ENCODE assay signal across 1 cellular context in the genomic region with DNA sequence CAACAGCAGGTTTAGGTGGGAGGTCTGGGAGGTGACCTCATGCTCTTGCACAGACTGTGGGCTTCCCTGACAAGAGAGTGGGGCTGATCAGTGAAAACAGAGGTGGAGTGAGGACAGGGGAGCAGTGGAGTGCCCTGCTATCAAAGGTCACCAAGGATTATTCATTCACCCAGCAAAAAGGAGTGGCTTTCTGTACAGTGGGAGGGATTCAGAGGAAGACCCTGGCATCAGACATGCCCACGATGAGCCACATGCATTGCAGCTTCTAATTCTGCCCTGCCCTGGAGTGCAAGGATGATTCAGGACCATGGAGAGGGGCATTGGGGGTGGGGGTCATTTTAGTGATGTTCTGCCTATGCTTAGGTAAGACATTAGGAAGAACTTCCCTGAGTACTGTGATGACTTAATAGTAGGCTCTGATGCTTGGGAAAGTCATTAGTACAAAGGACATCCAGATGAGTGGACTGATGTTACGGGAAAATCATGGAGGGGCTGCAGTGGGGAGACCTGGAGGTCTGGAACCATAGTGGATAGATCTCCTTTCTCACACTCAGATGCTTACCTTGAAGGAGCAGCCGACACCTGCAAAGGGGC.
TF ChIP-seq lines count a peak whose summit lies in the region.

No MANE protein-coding gene starts in this region.

TF ChIP-seq in K562, 482 proteins besides CTCF, POLR2A, EP300 and RAD21 (continues in another document):
- TF ChIP-seq CREB1 (IDR thresholded peaks at IDR 0.05) (no peak), CREB1 (CRISPR knock-in tag; IDR thresholded peaks at IDR 0.05) (0 out of 2 replicates have a peak, but pooled peaks have one; percentile 35), CXXC5 (CRISPR knock-in tag; IDR thresholded peaks at IDR 0.05) (peak; percentile 59), ARID2 (IDR thresholded peaks at IDR 0.05) (no peak), PTTG1 (tag; IDR thresholded peaks at IDR 0.05; ENCODE audit: low read depth) (0 out of 2 replicates have a peak, but pooled peaks have one; percentile 62), TGIF2 (CRISPR knock-in tag; IDR thresholded peaks at IDR 0.05) (peak; percentile 28; the same call in 1 of the 2 replicates), SMAD3 (CRISPR knock-in tag; conservative IDR thresholded peaks at IDR 0.05) (peak; percentile 73; the same call in 1 of the 2 replicates), NCOA1 (IDR thresholded peaks at IDR 0.05; ENCODE audit: low read depth) (peak; percentile 65), MEF2D (tag; conservative IDR thresholded peaks at IDR 0.05; ENCODE audit: low read depth) (0 out of 2 replicates have a peak, but pooled peaks have one; percentile 45), SMAD4 (CRISPR knock-in tag; conservative IDR thresholded peaks at IDR 0.05) (peak; percentile 65), BACH1 (tag; IDR thresholded peaks at IDR 0.05) (peak; percentile 58; the same call in 1 of the 2 replicates), FOXP1 (CRISPR knock-in tag; IDR thresholded peaks at IDR 0.05) (peak; percentile 67; the same call in 1 of the 2 replicates), EHMT2 (IDR thresholded peaks at IDR 0.05) (peak; percentile 100), MIER1 (IDR thresholded peaks at IDR 0.05; ENCODE audit: low read depth) (peak; percentile 99), NR2C2 (CRISPR knock-in tag; IDR thresholded peaks at IDR 0.05) (0 out of 2 replicates have a peak, but pooled peaks have one; percentile 20), NR2C2 (tag; IDR thresholded peaks at IDR 0.05) (no peak), ZNF785 (CRISPR knock-in tag; IDR thresholded peaks at IDR 0.05) (no peak), RCOR1 (IDR thresholded peaks at IDR 0.05; ENCODE audit: borderline replicate concordance in 1 of 2, low read depth in 2 of 2, low read length in 2 of 2) (peak in 1 of 2 experiments; percentile 73; a peak in 1 of 4 replicates)
- TF ChIP-seq, protein P1, sequence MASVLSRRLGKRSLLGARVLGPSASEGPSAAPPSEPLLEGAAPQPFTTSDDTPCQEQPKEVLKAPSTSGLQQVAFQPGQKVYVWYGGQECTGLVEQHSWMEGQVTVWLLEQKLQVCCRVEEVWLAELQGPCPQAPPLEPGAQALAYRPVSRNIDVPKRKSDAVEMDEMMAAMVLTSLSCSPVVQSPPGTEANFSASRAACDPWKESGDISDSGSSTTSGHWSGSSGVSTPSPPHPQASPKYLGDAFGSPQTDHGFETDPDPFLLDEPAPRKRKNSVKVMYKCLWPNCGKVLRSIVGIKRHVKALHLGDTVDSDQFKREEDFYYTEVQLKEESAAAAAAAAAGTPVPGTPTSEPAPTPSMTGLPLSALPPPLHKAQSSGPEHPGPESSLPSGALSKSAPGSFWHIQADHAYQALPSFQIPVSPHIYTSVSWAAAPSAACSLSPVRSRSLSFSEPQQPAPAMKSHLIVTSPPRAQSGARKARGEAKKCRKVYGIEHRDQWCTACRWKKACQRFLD (CRISPR knock-in tag; IDR thresholded peaks at IDR 0.05): peak; percentile 61; the same call in 1 of the 2 replicates
- TF ChIP-seq, protein P2, sequence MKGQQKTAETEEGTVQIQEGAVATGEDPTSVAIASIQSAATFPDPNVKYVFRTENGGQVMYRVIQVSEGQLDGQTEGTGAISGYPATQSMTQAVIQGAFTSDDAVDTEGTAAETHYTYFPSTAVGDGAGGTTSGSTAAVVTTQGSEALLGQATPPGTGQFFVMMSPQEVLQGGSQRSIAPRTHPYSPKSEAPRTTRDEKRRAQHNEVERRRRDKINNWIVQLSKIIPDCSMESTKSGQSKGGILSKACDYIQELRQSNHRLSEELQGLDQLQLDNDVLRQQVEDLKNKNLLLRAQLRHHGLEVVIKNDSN (CRISPR knock-in tag; IDR thresholded peaks at IDR 0.05): peak; percentile 34
- TF ChIP-seq, protein P3, sequence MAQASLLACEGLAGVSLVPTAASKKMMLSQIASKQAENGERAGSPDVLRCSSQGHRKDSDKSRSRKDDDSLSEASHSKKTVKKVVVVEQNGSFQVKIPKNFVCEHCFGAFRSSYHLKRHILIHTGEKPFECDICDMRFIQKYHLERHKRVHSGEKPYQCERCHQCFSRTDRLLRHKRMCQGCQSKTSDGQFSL (CRISPR knock-in tag; IDR thresholded peaks at IDR 0.05): peak; percentile 99
- TF ChIP-seq, protein P3 (tag; IDR thresholded peaks at IDR 0.05): peak in 1 of 2 experiments; percentile 92; a peak in 2 of 4 replicates
- TF ChIP-seq, protein P4, sequence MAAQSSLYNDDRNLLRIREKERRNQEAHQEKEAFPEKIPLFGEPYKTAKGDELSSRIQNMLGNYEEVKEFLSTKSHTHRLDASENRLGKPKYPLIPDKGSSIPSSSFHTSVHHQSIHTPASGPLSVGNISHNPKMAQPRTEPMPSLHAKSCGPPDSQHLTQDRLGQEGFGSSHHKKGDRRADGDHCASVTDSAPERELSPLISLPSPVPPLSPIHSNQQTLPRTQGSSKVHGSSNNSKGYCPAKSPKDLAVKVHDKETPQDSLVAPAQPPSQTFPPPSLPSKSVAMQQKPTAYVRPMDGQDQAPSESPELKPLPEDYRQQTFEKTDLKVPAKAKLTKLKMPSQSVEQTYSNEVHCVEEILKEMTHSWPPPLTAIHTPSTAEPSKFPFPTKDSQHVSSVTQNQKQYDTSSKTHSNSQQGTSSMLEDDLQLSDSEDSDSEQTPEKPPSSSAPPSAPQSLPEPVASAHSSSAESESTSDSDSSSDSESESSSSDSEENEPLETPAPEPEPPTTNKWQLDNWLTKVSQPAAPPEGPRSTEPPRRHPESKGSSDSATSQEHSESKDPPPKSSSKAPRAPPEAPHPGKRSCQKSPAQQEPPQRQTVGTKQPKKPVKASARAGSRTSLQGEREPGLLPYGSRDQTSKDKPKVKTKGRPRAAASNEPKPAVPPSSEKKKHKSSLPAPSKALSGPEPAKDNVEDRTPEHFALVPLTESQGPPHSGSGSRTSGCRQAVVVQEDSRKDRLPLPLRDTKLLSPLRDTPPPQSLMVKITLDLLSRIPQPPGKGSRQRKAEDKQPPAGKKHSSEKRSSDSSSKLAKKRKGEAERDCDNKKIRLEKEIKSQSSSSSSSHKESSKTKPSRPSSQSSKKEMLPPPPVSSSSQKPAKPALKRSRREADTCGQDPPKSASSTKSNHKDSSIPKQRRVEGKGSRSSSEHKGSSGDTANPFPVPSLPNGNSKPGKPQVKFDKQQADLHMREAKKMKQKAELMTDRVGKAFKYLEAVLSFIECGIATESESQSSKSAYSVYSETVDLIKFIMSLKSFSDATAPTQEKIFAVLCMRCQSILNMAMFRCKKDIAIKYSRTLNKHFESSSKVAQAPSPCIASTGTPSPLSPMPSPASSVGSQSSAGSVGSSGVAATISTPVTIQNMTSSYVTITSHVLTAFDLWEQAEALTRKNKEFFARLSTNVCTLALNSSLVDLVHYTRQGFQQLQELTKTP (IDR thresholded peaks at IDR 0.05; ENCODE audit: low read depth in 1 of 2, partially characterized antibody in 2 of 2): peak in 1 of 2 experiments; percentile 96
- TF ChIP-seq, protein P5, sequence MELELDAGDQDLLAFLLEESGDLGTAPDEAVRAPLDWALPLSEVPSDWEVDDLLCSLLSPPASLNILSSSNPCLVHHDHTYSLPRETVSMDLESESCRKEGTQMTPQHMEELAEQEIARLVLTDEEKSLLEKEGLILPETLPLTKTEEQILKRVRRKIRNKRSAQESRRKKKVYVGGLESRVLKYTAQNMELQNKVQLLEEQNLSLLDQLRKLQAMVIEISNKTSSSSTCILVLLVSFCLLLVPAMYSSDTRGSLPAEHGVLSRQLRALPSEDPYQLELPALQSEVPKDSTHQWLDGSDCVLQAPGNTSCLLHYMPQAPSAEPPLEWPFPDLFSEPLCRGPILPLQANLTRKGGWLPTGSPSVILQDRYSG (tag; conservative IDR thresholded peaks at IDR 0.05; ENCODE audit: low read depth): peak; percentile 77
- TF ChIP-seq, protein P6, sequence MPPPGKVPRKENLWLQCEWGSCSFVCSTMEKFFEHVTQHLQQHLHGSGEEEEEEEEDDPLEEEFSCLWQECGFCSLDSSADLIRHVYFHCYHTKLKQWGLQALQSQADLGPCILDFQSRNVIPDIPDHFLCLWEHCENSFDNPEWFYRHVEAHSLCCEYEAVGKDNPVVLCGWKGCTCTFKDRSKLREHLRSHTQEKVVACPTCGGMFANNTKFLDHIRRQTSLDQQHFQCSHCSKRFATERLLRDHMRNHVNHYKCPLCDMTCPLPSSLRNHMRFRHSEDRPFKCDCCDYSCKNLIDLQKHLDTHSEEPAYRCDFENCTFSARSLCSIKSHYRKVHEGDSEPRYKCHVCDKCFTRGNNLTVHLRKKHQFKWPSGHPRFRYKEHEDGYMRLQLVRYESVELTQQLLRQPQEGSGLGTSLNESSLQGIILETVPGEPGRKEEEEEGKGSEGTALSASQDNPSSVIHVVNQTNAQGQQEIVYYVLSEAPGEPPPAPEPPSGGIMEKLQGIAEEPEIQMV (tag; conservative IDR thresholded peaks at IDR 0.05; ENCODE audit: low read depth): peak; percentile 50; the same call in 1 of the 2 replicates
- TF ChIP-seq, protein P7, sequence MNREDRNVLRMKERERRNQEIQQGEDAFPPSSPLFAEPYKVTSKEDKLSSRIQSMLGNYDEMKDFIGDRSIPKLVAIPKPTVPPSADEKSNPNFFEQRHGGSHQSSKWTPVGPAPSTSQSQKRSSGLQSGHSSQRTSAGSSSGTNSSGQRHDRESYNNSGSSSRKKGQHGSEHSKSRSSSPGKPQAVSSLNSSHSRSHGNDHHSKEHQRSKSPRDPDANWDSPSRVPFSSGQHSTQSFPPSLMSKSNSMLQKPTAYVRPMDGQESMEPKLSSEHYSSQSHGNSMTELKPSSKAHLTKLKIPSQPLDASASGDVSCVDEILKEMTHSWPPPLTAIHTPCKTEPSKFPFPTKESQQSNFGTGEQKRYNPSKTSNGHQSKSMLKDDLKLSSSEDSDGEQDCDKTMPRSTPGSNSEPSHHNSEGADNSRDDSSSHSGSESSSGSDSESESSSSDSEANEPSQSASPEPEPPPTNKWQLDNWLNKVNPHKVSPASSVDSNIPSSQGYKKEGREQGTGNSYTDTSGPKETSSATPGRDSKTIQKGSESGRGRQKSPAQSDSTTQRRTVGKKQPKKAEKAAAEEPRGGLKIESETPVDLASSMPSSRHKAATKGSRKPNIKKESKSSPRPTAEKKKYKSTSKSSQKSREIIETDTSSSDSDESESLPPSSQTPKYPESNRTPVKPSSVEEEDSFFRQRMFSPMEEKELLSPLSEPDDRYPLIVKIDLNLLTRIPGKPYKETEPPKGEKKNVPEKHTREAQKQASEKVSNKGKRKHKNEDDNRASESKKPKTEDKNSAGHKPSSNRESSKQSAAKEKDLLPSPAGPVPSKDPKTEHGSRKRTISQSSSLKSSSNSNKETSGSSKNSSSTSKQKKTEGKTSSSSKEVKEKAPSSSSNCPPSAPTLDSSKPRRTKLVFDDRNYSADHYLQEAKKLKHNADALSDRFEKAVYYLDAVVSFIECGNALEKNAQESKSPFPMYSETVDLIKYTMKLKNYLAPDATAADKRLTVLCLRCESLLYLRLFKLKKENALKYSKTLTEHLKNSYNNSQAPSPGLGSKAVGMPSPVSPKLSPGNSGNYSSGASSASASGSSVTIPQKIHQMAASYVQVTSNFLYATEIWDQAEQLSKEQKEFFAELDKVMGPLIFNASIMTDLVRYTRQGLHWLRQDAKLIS (CRISPR knock-in tag; IDR thresholded peaks at IDR 0.05): peak; percentile 71; the same call in 1 of the 2 replicates
- TF ChIP-seq, protein P8, sequence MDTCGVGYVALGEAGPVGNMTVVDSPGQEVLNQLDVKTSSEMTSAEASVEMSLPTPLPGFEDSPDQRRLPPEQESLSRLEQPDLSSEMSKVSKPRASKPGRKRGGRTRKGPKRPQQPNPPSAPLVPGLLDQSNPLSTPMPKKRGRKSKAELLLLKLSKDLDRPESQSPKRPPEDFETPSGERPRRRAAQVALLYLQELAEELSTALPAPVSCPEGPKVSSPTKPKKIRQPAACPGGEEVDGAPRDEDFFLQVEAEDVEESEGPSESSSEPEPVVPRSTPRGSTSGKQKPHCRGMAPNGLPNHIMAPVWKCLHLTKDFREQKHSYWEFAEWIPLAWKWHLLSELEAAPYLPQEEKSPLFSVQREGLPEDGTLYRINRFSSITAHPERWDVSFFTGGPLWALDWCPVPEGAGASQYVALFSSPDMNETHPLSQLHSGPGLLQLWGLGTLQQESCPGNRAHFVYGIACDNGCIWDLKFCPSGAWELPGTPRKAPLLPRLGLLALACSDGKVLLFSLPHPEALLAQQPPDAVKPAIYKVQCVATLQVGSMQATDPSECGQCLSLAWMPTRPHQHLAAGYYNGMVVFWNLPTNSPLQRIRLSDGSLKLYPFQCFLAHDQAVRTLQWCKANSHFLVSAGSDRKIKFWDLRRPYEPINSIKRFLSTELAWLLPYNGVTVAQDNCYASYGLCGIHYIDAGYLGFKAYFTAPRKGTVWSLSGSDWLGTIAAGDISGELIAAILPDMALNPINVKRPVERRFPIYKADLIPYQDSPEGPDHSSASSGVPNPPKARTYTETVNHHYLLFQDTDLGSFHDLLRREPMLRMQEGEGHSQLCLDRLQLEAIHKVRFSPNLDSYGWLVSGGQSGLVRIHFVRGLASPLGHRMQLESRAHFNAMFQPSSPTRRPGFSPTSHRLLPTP (IDR thresholded peaks at IDR 0.05; ENCODE audit: borderline replicate concordance, extremely low read depth, insufficient read length): no peak
- TF ChIP-seq, protein P9, sequence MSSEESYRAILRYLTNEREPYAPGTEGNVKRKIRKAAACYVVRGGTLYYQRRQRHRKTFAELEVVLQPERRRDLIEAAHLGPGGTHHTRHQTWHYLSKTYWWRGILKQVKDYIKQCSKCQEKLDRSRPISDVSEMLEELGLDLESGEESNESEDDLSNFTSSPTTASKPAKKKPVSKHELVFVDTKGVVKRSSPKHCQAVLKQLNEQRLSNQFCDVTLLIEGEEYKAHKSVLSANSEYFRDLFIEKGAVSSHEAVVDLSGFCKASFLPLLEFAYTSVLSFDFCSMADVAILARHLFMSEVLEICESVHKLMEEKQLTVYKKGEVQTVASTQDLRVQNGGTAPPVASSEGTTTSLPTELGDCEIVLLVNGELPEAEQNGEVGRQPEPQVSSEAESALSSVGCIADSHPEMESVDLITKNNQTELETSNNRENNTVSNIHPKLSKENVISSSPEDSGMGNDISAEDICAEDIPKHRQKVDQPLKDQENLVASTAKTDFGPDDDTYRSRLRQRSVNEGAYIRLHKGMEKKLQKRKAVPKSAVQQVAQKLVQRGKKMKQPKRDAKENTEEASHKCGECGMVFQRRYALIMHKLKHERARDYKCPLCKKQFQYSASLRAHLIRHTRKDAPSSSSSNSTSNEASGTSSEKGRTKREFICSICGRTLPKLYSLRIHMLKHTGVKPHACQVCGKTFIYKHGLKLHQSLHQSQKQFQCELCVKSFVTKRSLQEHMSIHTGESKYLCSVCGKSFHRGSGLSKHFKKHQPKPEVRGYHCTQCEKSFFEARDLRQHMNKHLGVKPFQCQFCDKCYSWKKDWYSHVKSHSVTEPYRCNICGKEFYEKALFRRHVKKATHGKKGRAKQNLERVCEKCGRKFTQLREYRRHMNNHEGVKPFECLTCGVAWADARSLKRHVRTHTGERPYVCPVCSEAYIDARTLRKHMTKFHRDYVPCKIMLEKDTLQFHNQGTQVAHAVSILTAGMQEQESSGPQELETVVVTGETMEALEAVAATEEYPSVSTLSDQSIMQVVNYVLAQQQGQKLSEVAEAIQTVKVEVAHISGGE (CRISPR knock-in tag; IDR thresholded peaks at IDR 0.05): peak in 1 of 3 experiments; percentile 65; a peak in 2 of 6 replicates
